In genomic region chr3:141335531-141336042, GRCh38 we compare ENCODE assay signal across 25 cellular contexts. TPM values are rescaled to one million over a fixed set of nuclear protein-coding genes. Genes with fewer than 3 reads are reported as not detected.
DNase-seq lines count a peak whose midpoint lies in the region; ATAC-seq, FAIRE-seq and TF ChIP-seq lines count a peak whose summit lies in the region.
"Had no signal": no experiment of that assay in that cellular context is flagged by ENCODE, and none has a peak within 500 bp of the region (broad histone marks: within the 10 kb centered on the region; RNA-seq: fewer than 3 reads in every experiment).

No MANE protein-coding gene starts in this region.

- H3K36me3 ChIP-seq in GM12878 (ENCODE audit: control insufficient read depth in 2 of 2, insufficient read depth in 2 of 2, low read length in 1 of 2) (no peaks in the 10 kb centered on the region), ovary (no peaks in the 10 kb centered on the region)
- H3K36me3 ChIP-seq: ascending aorta, heart left ventricle, right atrium auricular region, uterus had no signal

- no peaks in the 10 kb centered on the region for H3K79me2 ChIP-seq in GM12878 (ENCODE audit: control insufficient read depth, insufficient read depth, low read length)

- TF ChIP-seq POLR2A in A549 (IDR thresholded peaks at IDR 0.05; ENCODE audit: low read length) (no peak), GM12878 (IDR thresholded peaks at IDR 0.05; ENCODE audit: low read depth, low read length) (no peak), ovary (IDR thresholded peaks at IDR 0.05) (no peak)

- no peak overlapping the region for H3K4me3 Mint-ChIP-seq in HFFc6

- H4K20me1 ChIP-seq in GM12878 (ENCODE audit: control insufficient read depth, insufficient read depth) = no peaks in the 10 kb centered on the region

- FAIRE-seq in A549 (lab: Jason Lieb, UNC) (no peak), GM12878 (lab: Jason Lieb, UNC) (no peak)
- FAIRE-seq: A204.1 had no signal

- DNase-seq in A549 (ENCODE audit: low read depth in 1 of 2, low spot score in 1 of 2) = no peak
- peak; percentile 28 for DNase-seq in HFFc6
- no peak for DNase-seq in GM12878 (ENCODE audit: low read depth, low spot score)
- peak; percentile 84 for DNase-seq in iris pigment epithelial cell (ENCODE audit: low read depth)
- DNase-seq in NCI-H2171 treated with DMSO at 0.1 percent for 48 hours (lab: John Stamatoyannopoulos, UW) = no peak
- no peak for DNase-seq in MV-4-11 (lab: John Stamatoyannopoulos, UW)
- DNase-seq in ovary = no peak
- DNase-seq: activated naive CD4-positive, alpha-beta T cell treated with anti-CD3 and anti-CD28 coated beads, Interleukin-2, amount 50 U/mL, for 16 hours; activated T-cell treated with anti-CD3 and anti-CD28 coated beads, Interleukin-2, amount 50 U/mL, for 48 hours; heart left ventricle; KG1; left ventricle myocardium superior; NCI-H1048; NCI-H2029 treated with DMSO at 0.1 percent for 48 hours; NCI-H446 treated with DMSO at 0.1 percent for 48 hours; stimulated activated CD4-positive, alpha-beta T cell treated with anti-CD3 and anti-CD28 coated beads, Interleukin-15, amount 100 ng/mL, for 24 hours; T1000; uterus had no signal

- H3K27ac Mint-ChIP-seq in HFFc6 = peak overlapping the region; percentile 31

- TF ChIP-seq RAD21 in A549 (conservative IDR thresholded peaks at IDR 0.05 in 1 of 2, IDR thresholded peaks at IDR 0.05 in 1 of 2) = no peak
- no peak for TF ChIP-seq RAD21 in GM12878 (IDR thresholded peaks at IDR 0.05; ENCODE audit: insufficient read depth, low read depth, low read length)

- CTCF ChIA-PET in A549 (lab: Yijun Ruan, JAX) = interaction anchor here (0.9 to 18.2 kb wide), 7 partner anchors 10 to 124 kb away, joined by 3 to 217 read pairs (median 4); no protein-coding TSS in a partner anchor
- CTCF ChIA-PET in GM12878 (lab: Yijun Ruan, JAX) = interaction anchor here (0.7 to 8.0 kb wide), 12 partner anchors 10 to 117 kb away, joined by 3 to 83 read pairs (median 6); no protein-coding TSS in a partner anchor

- no peaks in the 10 kb centered on the region for H3K27me3 Mint-ChIP-seq in HFFc6 (ENCODE audit: insufficient read depth)

- TF ChIP-seq EP300 in A549 (IDR thresholded peaks at IDR 0.05) = no peak
- 0 out of 4 replicates have a peak, but pooled peaks of 1 of the 2 experiments have one; percentile 23 for TF ChIP-seq EP300 in GM12878 (IDR thresholded peaks at IDR 0.05; ENCODE audit: borderline replicate concordance in 1 of 2, control insufficient read depth in 1 of 2, low read depth in 2 of 2, low read length in 2 of 2)
- TF ChIP-seq EP300 in ovary (IDR thresholded peaks at IDR 0.05) = no peak

- H3K4me3 ChIP-seq in A549 (no peak overlapping the region), GM12878 (no peak overlapping the region), ovary (no peak overlapping the region)
- H3K4me3 ChIP-seq: ascending aorta, heart left ventricle, right atrium auricular region, uterus had no signal

- peak overlapping the region; percentile 73 for H3K9ac ChIP-seq in GM12878 (ENCODE audit: control insufficient read depth, insufficient read depth, low read length)

- peaks cover 63% of the 10 kb centered on the region for H3K4me1 ChIP-seq in A549
- peaks cover 57% of the 10 kb centered on the region for H3K4me1 ChIP-seq in GM12878 (ENCODE audit: control insufficient read depth, insufficient read depth, low read length)
- H3K4me1 ChIP-seq in ovary (ENCODE audit: insufficient read depth) = no peaks in the 10 kb centered on the region
- H3K4me1 ChIP-seq: uterus had no signal

- no peak for TF ChIP-seq CTCF in A549 (IDR thresholded peaks at IDR 0.05)
- TF ChIP-seq CTCF in HFFc6 (IDR thresholded peaks at IDR 0.05) = no peak
- TF ChIP-seq CTCF in GM12878 (IDR thresholded peaks at IDR 0.05 in 2 of 3, conservative IDR thresholded peaks at IDR 0.05 in 1 of 3; ENCODE audit: control insufficient read depth in 2 of 3, extremely low read depth in 1 of 3, insufficient read depth in 1 of 3, low read depth in 3 of 3, low read length in 3 of 3) = no peak
- no peak for TF ChIP-seq CTCF in ovary (IDR thresholded peaks at IDR 0.05)

- H2AFZ ChIP-seq in GM12878 (ENCODE audit: control insufficient read depth, low read depth, low read length) = peak overlapping the region; percentile 74

- SMC1A ChIA-PET in GM12878 (lab: Charles Lee; ENCODE audit: uncharacterized antibody, unreplicated experiment) = interaction anchor here (0.9 to 8.4 kb wide), 17 partner anchors 7 to 118 kb away, joined by 3 to 112 read pairs (median 15); no protein-coding TSS in a partner anchor

- RAD21 ChIA-PET in GM12878 (lab: Charles Lee; ENCODE audit: unreplicated experiment) = interaction anchor here (0.9 to 5.9 kb wide), 16 partner anchors 7 to 118 kb away, joined by 3 to 53 read pairs (median 13); no protein-coding TSS in a partner anchor

- POLR2A ChIA-PET in A549 (lab: Yijun Ruan, JAX) (interaction anchor here (2.3 kb wide), 1 partner anchor 24 kb away, joined by 7 read pairs; no protein-coding TSS in a partner anchor), GM12878 (lab: Charles Lee) (interaction anchor here (0.7 to 2.8 kb wide), 11 partner anchors 10 to 151 kb away, joined by 3 to 20 read pairs (median 5); partner anchors contain the start of gene RASA2)

- H3K27me3 ChIP-seq in GM12878 (replicated peaks in 1 of 2; ENCODE audit: control insufficient read depth in 2 of 2, insufficient read depth in 2 of 2, low read length in 1 of 2) = no peaks in the 10 kb centered on the region
- H3K27me3 ChIP-seq in ovary = no peaks in the 10 kb centered on the region
- H3K27me3 ChIP-seq: ascending aorta, heart left ventricle, right atrium auricular region, uterus had no signal

- H3K4me1 Mint-ChIP-seq in HFFc6 (ENCODE audit: low read depth) = peaks cover 73% of the 10 kb centered on the region

- in situ Hi-C loops in GM12878 (cut with MboI) = no loop called here

- 72% methylated on average over 2 of the region's 2 CpGs for WGBS in A549 (ENCODE audit: missing lambda C conversion rate)
- WGBS in GM12878 (ENCODE audit: insufficient coverage, insufficient replicate concordance, low lambda C conversion rate, missing lambda C conversion rate) = 67% methylated on average over 2 of the region's 2 CpGs
- 74 to 83% (median 75%) methylated on average over 2 of the region's 2 CpGs for WGBS in ovary, 3 donors

- BruUV-seq in GM12878 (replicated peaks; lab: Mats Ljungman, UMichigan) = no TSS peak

- intact Hi-C loops in GM12878 (cut with micrococcal nuclease; ENCODE audit: unreplicated experiment) = loop anchor here (2.0 to 5.0 kb wide), 2 partner anchors 37 to 67 kb away; no protein-coding TSS in a partner anchor
- intact Hi-C loops in ovary (cut with DNase I) = no loop called here

- no peaks in the 10 kb centered on the region for H3K9me3 Mint-ChIP-seq in HFFc6

- no peaks in the 10 kb centered on the region for H3K36me3 Mint-ChIP-seq in HFFc6 (ENCODE audit: low read depth)

- H3K4me2 ChIP-seq in A549 (no peak overlapping the region), GM12878 (ENCODE audit: control insufficient read depth, insufficient read depth) (peak overlapping the region; percentile 84)

- H3K27ac ChIP-seq in A549 = peak overlapping the region; percentile 91 to 94
- H3K27ac ChIP-seq in GM12878 (ENCODE audit: control insufficient read depth, insufficient read depth) = peak overlapping the region; percentile 95
- H3K27ac ChIP-seq in ovary = no peak overlapping the region
- H3K27ac ChIP-seq: ascending aorta, C4-2B, heart left ventricle, right atrium auricular region, uterus had no signal

- ATAC-seq in A549 (no peak), GM12878 (peak; percentile 2), HG02571 (IDR thresholded peaks at IDR 0.05; ENCODE audit: unreplicated experiment) (no peak)
- ATAC-seq: activated CD4-positive, CD25-positive, alpha-beta regulatory T cell treated with anti-CD3 and anti-CD28 coated beads, Interleukin-2, amount 50 U/mL, for 24 hours; heart left ventricle; left ventricle myocardium superior; SK-N-SH treated with all-trans-retinoic acid at 6 μM for 48 hours had no signal

- H3K9me3 ChIP-seq in A549 (no peaks in the 10 kb centered on the region), GM12878 (replicated peaks; ENCODE audit: control insufficient read depth, insufficient read depth, low read length) (peaks cover 5% of the 10 kb centered on the region), ovary (no peaks in the 10 kb centered on the region)
- H3K9me3 ChIP-seq: ascending aorta, heart left ventricle, right atrium auricular region, uterus had no signal

TF ChIP-seq in A549, 52 proteins besides CTCF, POLR2A, EP300 and RAD21 (continues in another document):
- TF ChIP-seq EHF (CRISPR knock-in tag; IDR thresholded peaks at IDR 0.05) (no peak), ZSCAN20 (CRISPR knock-in tag; IDR thresholded peaks at IDR 0.05) (no peak), ZC3H11A (IDR thresholded peaks at IDR 0.05) (no peak)

TF ChIP-seq in GM12878, 131 proteins besides CTCF, POLR2A, EP300 and RAD21 (continues in another document):
- TF ChIP-seq CHD4 (IDR thresholded peaks at IDR 0.05) (no peak), MEF2A (IDR thresholded peaks at IDR 0.05; ENCODE audit: insufficient read depth, low read depth, low read length) (no peak), TBL1XR1 (IDR thresholded peaks at IDR 0.05; ENCODE audit: low read depth, low read length) (no peak)

RNA-seq across cellular contexts. Expression of gene ZBTB38, which starts 32.7 kb away (rescaled TPM):
- polyA plus RNA-seq in A549 (2011; rRNA removed) (110 and 141 TPM in 2 replicates), A549 (2017; fragmentation: RNase III; extraction: RNeasy Plus Mini Kit Qiagen cat#74134 plus additional on column Dnase treatment) (70.5 to 80.7 TPM (median 72.0 TPM) in 3 replicates), GM12878 (2011; rRNA removed) (63.3 and 66.4 TPM in 2 replicates), GM12878 (2014; fragmentation: Illumina TruSeq; extraction: Trizol) (91.5 and 109 TPM in 2 replicates), GM12878 (2014; fragmentation: Nextera tagmentation; extraction: Ambion mirVana) (10 to 100 TPM; 34.2 to 53.6 TPM), GM12878 (2014; rRNA removed) (45.4 and 50.3 TPM in 2 replicates), GM12878 (2016; fragmentation: Nextera tagmentation; extraction: Ambion mirVana) (10 to 100 TPM; 85.8 to 97.5 TPM), ovary (10 to 100 TPM; 23.2 to 43.0 TPM)
- 17.2 and 20.9 TPM in 2 replicates for polyA plus RNA-seq in A549 (2012; cell fraction: cytosol; rRNA removed)
- polyA plus RNA-seq in A549 (2012; cell fraction: nucleus; rRNA removed) = 16.5 and 23.0 TPM in 2 replicates
- polyA minus RNA-seq in A549 (2011; rRNA and poly(A)+ RNA removed) = 205 and 220 TPM in 2 replicates
- total RNA-seq in HFFc6 (2021; fragmentation: NEBNext Ultra II Directional; extraction: Animal tissue kit (Norgen Biotek cat#: 25700)) = 100 to 1,000 TPM; 146 to 172 (median 158) TPM
- total RNA-seq in GM12878 (2013; cell fraction: nucleolus; rRNA removed) = 322 and 349 TPM in 2 replicates
- total RNA-seq in GM12878 (2014; rRNA removed) (99.6 and 121 TPM in 2 replicates), GM12878 (2014; rRNA removed; fragmentation: Illumina TruSeq; extraction: Trizol) (115 and 120 TPM in 2 replicates), GM12878 (2021) (107 TPM in 2 replicates), ovary (100 to 1,000 TPM in 2 of 7 donors, 10 to 100 TPM in 5; 77.5 to 125 (median 84.4) TPM)
- 41.0 TPM for polyA plus RNA-seq in GM12878 (2011; ENCODE audit: low read depth)
- 39.5 and 46.7 TPM in 2 replicates for polyA plus RNA-seq in GM12878 (2011; cell fraction: cytosol; rRNA removed)
- 79.0 and 87.0 TPM in 2 replicates for polyA plus RNA-seq in GM12878 (2011; cell fraction: nucleus; rRNA removed)
- 34.3 and 59.6 TPM in 2 replicates for polyA plus RNA-seq in GM12878 (2012)
- 168 and 259 TPM in 2 replicates for polyA minus RNA-seq in GM12878 (2011; rRNA and poly(A)+ RNA removed)
- polyA minus RNA-seq in GM12878 (2011; cell fraction: cytosol; rRNA and poly(A)+ RNA removed) = 57.7 and 59.8 TPM in 2 replicates
- 151 and 195 TPM in 2 replicates for polyA minus RNA-seq in GM12878 (2011; cell fraction: nucleus; rRNA and poly(A)+ RNA removed)

Comparison
In these comparisons a context has a peak if more than half of its experiments do, and no peak if none do; other contexts are left out.
1. DNase-seq: peak in HFFc6 (single experiment) and iris pigment epithelial cell (single experiment); none in A549 (0 of 2), GM12878 (single experiment), NCI-H2171 treated with DMSO at 0.1 percent for 48 hours (single experiment), MV-4-11 (single experiment) and ovary (0 of 5).
2. H3K27ac ChIP-seq: peak in A549 (2 of 2) and GM12878 (single experiment); none in ovary (0 of 2).